In genomic region chr4:118279328-118279727, GRCh38 we compare ENCODE assay signal across 8 cellular contexts.
A peak's percentile ranks its signal among the peaks of the same experiment; 100 is the strongest.
DNase-seq lines count a peak whose midpoint lies in the region; ATAC-seq, FAIRE-seq and TF ChIP-seq lines count a peak whose summit lies in the region.

No MANE protein-coding gene starts in this region.

- no peak for TF ChIP-seq POLR2A in endothelial cell of umbilical vein (IDR thresholded peaks at IDR 0.05; ENCODE audit: low read depth, low read length)

- no peaks in the 10 kb centered on the region for H3K9me3 ChIP-seq in CD8-positive, alpha-beta memory T cell (ENCODE audit: low read length)
- H3K9me3 ChIP-seq in Panc1 (ENCODE audit: control insufficient read depth, insufficient read depth, low read depth, low read length) (no peaks in the 10 kb centered on the region), endothelial cell of umbilical vein (replicated peaks; ENCODE audit: control insufficient read depth, insufficient read depth, low read length) (no peaks in the 10 kb centered on the region), osteoblast (ENCODE audit: low read depth, low read length) (no peaks in the 10 kb centered on the region)

- no peaks in the 10 kb centered on the region for H3K27me3 ChIP-seq in CD8-positive, alpha-beta memory T cell (ENCODE audit: insufficient read depth, low read length, poor library complexity, severe bottlenecking)
- H3K27me3 ChIP-seq in Panc1 (ENCODE audit: control insufficient read depth, insufficient read depth, low read length) (no peaks in the 10 kb centered on the region), endothelial cell of umbilical vein (ENCODE audit: control insufficient read depth in 2 of 2, insufficient read depth in 2 of 2, low read length in 2 of 2) (peaks cover under 1% of the 10 kb centered on the region in 2 experiments), osteoblast (ENCODE audit: insufficient read depth, low read length) (no peaks in the 10 kb centered on the region)

- H3K36me3 Mint-ChIP-seq in CD8-positive, alpha-beta memory T cell = peaks cover 0 to 49% (median 3%) of the 10 kb centered on the region in 3 donors

- peaks cover 14% of the 10 kb centered on the region for H3K79me2 ChIP-seq in endothelial cell of umbilical vein (ENCODE audit: control insufficient read depth, insufficient read depth, low read length)
- peaks cover 19% of the 10 kb centered on the region for H3K79me2 ChIP-seq in osteoblast (ENCODE audit: insufficient read depth, low read length)

- H3K4me3 ChIP-seq in CD8-positive, alpha-beta memory T cell (ENCODE audit: low read length) = peak overlapping the region; percentile 88
- H3K4me3 ChIP-seq in Panc1 (ENCODE audit: low read depth in 2 of 2, low read length in 2 of 2) (peak overlapping the region; percentile 84 to 97), endothelial cell of umbilical vein (replicated peaks in 1 of 3; ENCODE audit: insufficient read depth in 1 of 3, low read depth in 1 of 3, low read length in 3 of 3) (peak overlapping the region; percentile 89 to 99 (median 98)), osteoblast (ENCODE audit: insufficient read depth, low read length) (peak overlapping the region; percentile 94)

- peak overlapping the region; percentile 98 for H3K27ac ChIP-seq in CD8-positive, alpha-beta memory T cell (ENCODE audit: low read depth, low read length)
- H3K27ac ChIP-seq in Panc1 (ENCODE audit: low read length) (peak overlapping the region; percentile 96), endothelial cell of umbilical vein (ENCODE audit: insufficient read depth, low read depth, low read length) (peak overlapping the region; percentile 75), osteoblast (ENCODE audit: low read depth, low read length) (peak overlapping the region; percentile 96)

- peaks cover 24% of the 10 kb centered on the region for H3K4me1 ChIP-seq in CD8-positive, alpha-beta memory T cell (ENCODE audit: insufficient read depth, low read length)
- peaks cover 16% of the 10 kb centered on the region for H3K4me1 ChIP-seq in Panc1 (ENCODE audit: control insufficient read depth, insufficient read depth, low read length)
- H3K4me1 ChIP-seq in endothelial cell of umbilical vein (ENCODE audit: control insufficient read depth, extremely low read depth, insufficient read depth, low read length) = peaks cover 13% of the 10 kb centered on the region
- peaks cover 38% of the 10 kb centered on the region for H3K4me1 ChIP-seq in osteoblast (ENCODE audit: insufficient read depth, low read length)

- POLR2A ChIA-PET in CD8-positive, alpha-beta memory T cell (lab: Charles Lee) = interaction anchor here (0.9 kb wide), 1 partner anchor 406 kb away, joined by 4 read pairs; the partner anchor contains the start of gene METTL14
- POLR2A ChIA-PET in Panc1 (lab: Charles Lee) (no interaction called here), endothelial cell of umbilical vein (lab: Charles Lee) (no interaction called here)

- no peak for TF ChIP-seq CTCF in Panc1 (IDR thresholded peaks at IDR 0.05)
- TF ChIP-seq CTCF in endothelial cell of umbilical vein (IDR thresholded peaks at IDR 0.05; ENCODE audit: extremely low read depth in 1 of 2, insufficient read depth in 1 of 2, low read depth in 1 of 2, low read length in 2 of 2) = no peak
- no peak for TF ChIP-seq CTCF in osteoblast (IDR thresholded peaks at IDR 0.05; ENCODE audit: extremely low read depth, low read depth, low read length)

- H2AFZ ChIP-seq in endothelial cell of umbilical vein (ENCODE audit: low read depth, low read length) = no peak overlapping the region
- H2AFZ ChIP-seq in osteoblast (ENCODE audit: low read length) = no peak overlapping the region

- peak overlapping the region; percentile 95 for H3K4me2 ChIP-seq in endothelial cell of umbilical vein (ENCODE audit: insufficient read depth, low read length)
- H3K4me2 ChIP-seq in osteoblast (ENCODE audit: insufficient read depth, low read length) = peak overlapping the region; percentile 84

- peaks cover 38 to 68% (median 63%) of the 10 kb centered on the region in 3 donors for H3K4me1 Mint-ChIP-seq in CD8-positive, alpha-beta memory T cell

- H3K9ac ChIP-seq in endothelial cell of umbilical vein (replicated peaks; ENCODE audit: extremely low read depth, insufficient read depth, low read length) = peak overlapping the region; percentile 88

- no peaks in the 10 kb centered on the region for H4K20me1 ChIP-seq in endothelial cell of umbilical vein (replicated peaks; ENCODE audit: control insufficient read depth, extremely low read depth, insufficient read depth, low read length)
- peaks cover 21% of the 10 kb centered on the region for H4K20me1 ChIP-seq in osteoblast (ENCODE audit: insufficient read depth, low read length)

- TSS peak; percentile 94 for BruUV-seq in Panc1 (replicated peaks; lab: Mats Ljungman, UMichigan)
- BruUV-seq in endothelial cell of umbilical vein (replicated peaks; lab: Mats Ljungman, UMichigan) = no TSS peak

- DNase-seq in CD8-positive, alpha-beta memory T cell = peak in 1 of 5 donors; percentile 32
- DNase-seq in Panc1 (ENCODE audit: low read depth, low spot score) (no peak), endothelial cell of umbilical vein (ENCODE audit: low read depth, low spot score) (no peak), osteoblast (ENCODE audit: insufficient read length, low spot score, missing footprints) (no peak), NCI-H748 treated with DMSO at 0.1 percent for 48 hours (lab: John Stamatoyannopoulos, UW) (no peak), RCC 7860 (ENCODE audit: low spot score) (no peak), 8988T (no peak)

- intact Hi-C loops in Panc1 (cut with micrococcal nuclease; ENCODE audit: unreplicated experiment) (no loop called here), endothelial cell of umbilical vein (cut with micrococcal nuclease) (loop anchor here (5.0 to 10.0 kb wide), 2 partner anchors 405 to 1747 kb away; partner anchors contain the start of gene METTL14)

- no peaks in the 10 kb centered on the region for H3K9me3 Mint-ChIP-seq in CD8-positive, alpha-beta memory T cell

- H3K27me3 Mint-ChIP-seq in CD8-positive, alpha-beta memory T cell = no peaks in the 10 kb centered on the region

- dilution Hi-C loops in endothelial cell of umbilical vein (cut with MboI; ENCODE audit: extremely low pct_ligation_motif_present, low sequenced_read_pairs) = no loop called here

- in situ Hi-C loops in Panc1 (cut with HindIII; ENCODE audit: low pct_unique_long_range_greater_than_20kb, low sequenced_read_pairs) = no loop called here

- FAIRE-seq in endothelial cell of umbilical vein (lab: Jason Lieb, UNC) = peak; percentile 42
- FAIRE-seq in RCC 7860 (lab: Jason Lieb, UNC) = no peak

- CTCF ChIA-PET in CD8-positive, alpha-beta memory T cell (lab: Charles Lee) = interaction anchor here (1.0 kb wide), 1 partner anchor 73 kb away, joined by 4 read pairs; the partner anchor contains the start of gene PRSS12
- CTCF ChIA-PET in Panc1 (lab: Charles Lee) (no interaction called here), endothelial cell of umbilical vein (lab: Charles Lee) (interaction anchor here (1.0 kb wide), 1 partner anchor 74 kb away, joined by 4 read pairs; no protein-coding TSS in a partner anchor)

- ATAC-seq in Panc1 (no peak), GM19455 (IDR thresholded peaks at IDR 0.05; ENCODE audit: unreplicated experiment) (no peak)

- H3K4me3 Mint-ChIP-seq in CD8-positive, alpha-beta memory T cell = peak overlapping the region; percentile 86 to 98 (median 93)

- peak overlapping the region; percentile 95 to 100 (median 98) for H3K27ac Mint-ChIP-seq in CD8-positive, alpha-beta memory T cell

- no peaks in the 10 kb centered on the region for H3K9me1 ChIP-seq in endothelial cell of umbilical vein (replicated peaks; ENCODE audit: control insufficient read depth, extremely low read depth, insufficient read depth, low read length)

- no peaks in the 10 kb centered on the region for H3K36me3 ChIP-seq in CD8-positive, alpha-beta memory T cell (ENCODE audit: insufficient read depth, low read length)
- H3K36me3 ChIP-seq in Panc1 (ENCODE audit: control insufficient read depth, insufficient read depth, low read length) (peaks cover 14% of the 10 kb centered on the region), endothelial cell of umbilical vein (ENCODE audit: control insufficient read depth in 2 of 2, extremely low read depth in 1 of 2, insufficient read depth in 2 of 2, low read length in 2 of 2) (peaks cover 3 to 4% of the 10 kb centered on the region in 2 experiments), osteoblast (ENCODE audit: insufficient read depth, low read length) (peaks cover 18% of the 10 kb centered on the region)

TF ChIP-seq in endothelial cell of umbilical vein, 7 proteins besides CTCF, POLR2A, EP300 and RAD21:
- TF ChIP-seq GATA2 (IDR thresholded peaks at IDR 0.05; ENCODE audit: insufficient read depth, insufficient read length, low read depth, low read length) (peak; percentile 50), JUN (IDR thresholded peaks at IDR 0.05; ENCODE audit: borderline replicate concordance, insufficient read depth, insufficient read length, low read depth) (no peak)
